ENCODE assay signal across 8 cellular contexts in genomic region chr6:162390974-162391811, GRCh38.
DNase-seq lines count a peak whose midpoint lies in the region; ATAC-seq and TF ChIP-seq lines count a peak whose summit lies in the region.
"Not testable (repeated sequence)": the region's sequence is repeated elsewhere in the genome, so short reads cannot be mapped to it uniquely, and the experiment has no call there.

No MANE protein-coding gene starts in this region.

- not testable (repeated sequence) for H3K4me3 ChIP-seq in AG10803 (ENCODE audit: low read length); HFF-Myc (replicated peaks; ENCODE audit: low read depth, low read length); fibroblast of villous mesenchyme (ENCODE audit: low read depth, low read length); right cardiac atrium (ENCODE audit: low read length); uterus
- H3K4me3 ChIP-seq in coronary artery (peak overlapping the region; percentile 14), psoas muscle (peak overlapping the region; percentile 12)

- WGBS in right cardiac atrium, result 54% methylated on average over 25 of the region's 25 CpGs
- 35 to 64% (median 52%) methylated on average over 25 of the region's 25 CpGs for WGBS in psoas muscle, 3 donors

- H3K9me3 ChIP-seq in right cardiac atrium (ENCODE audit: control insufficient read depth, low read length); psoas muscle; uterus: not testable (repeated sequence)

- intact Hi-C loops in right cardiac atrium (cut with DNase I); psoas muscle (cut with DNase I); uterus (cut with DNase I; ENCODE audit: low total_unique reads): not testable (repeated sequence)

- ATAC-seq in right cardiac atrium (peak in 1 of 2 donors; percentile 50), psoas muscle (peak in 1 of 4 donors; percentile 23)

- not testable (repeated sequence) for TF ChIP-seq CTCF in AG10803 (conservative IDR thresholded peaks at IDR 0.05; ENCODE audit: low read length); HFF-Myc (IDR thresholded peaks at IDR 0.05; ENCODE audit: low read depth, low read length, missing control alignments); coronary artery (IDR thresholded peaks at IDR 0.05); fibroblast of villous mesenchyme (IDR thresholded peaks at IDR 0.05; ENCODE audit: insufficient read depth, low read depth, low read length); psoas muscle (IDR thresholded peaks at IDR 0.05); uterus (IDR thresholded peaks at IDR 0.05)

- not testable (repeated sequence) for H3K4me1 ChIP-seq in right cardiac atrium (ENCODE audit: control insufficient read depth, insufficient read depth, low read length); psoas muscle; uterus

- H3K36me3 ChIP-seq in psoas muscle (ENCODE audit: insufficient read depth in 1 of 2, low read depth in 1 of 2); uterus: not testable (repeated sequence)

- TF ChIP-seq POLR2A in uterus (IDR thresholded peaks at IDR 0.05), result not testable (repeated sequence)

- peak overlapping the region; percentile 25 to 72 for H3K27ac ChIP-seq in coronary artery
- H3K27ac ChIP-seq in right cardiac atrium (ENCODE audit: low read length); psoas muscle; uterus: not testable (repeated sequence)

- H3K27me3 ChIP-seq in right cardiac atrium (ENCODE audit: control insufficient read depth, insufficient read depth); psoas muscle (ENCODE audit: insufficient read depth in 3 of 3, low read length in 2 of 3); uterus: not testable (repeated sequence)

- DNase-seq in AG10803 (ENCODE audit: low read depth), result peak; percentile 94
- DNase-seq in HFF-Myc (ENCODE audit: extremely low read depth, low read depth), result peak; percentile 11
- DNase-seq in RPMI8226, result peak; percentile 57
- not testable (repeated sequence) for DNase-seq in coronary artery (ENCODE audit: low spot score); psoas muscle
- peak; percentile 3 for DNase-seq in fibroblast of villous mesenchyme (ENCODE audit: low read depth)
- peak in 2 of 3 donors; percentile 54 to 58 for DNase-seq in right cardiac atrium
- DNase-seq in uterus, result peak; percentile 28 to 34
